Comparison of ENCODE assay signal across 26 cellular contexts in genomic region chr4:69069085-69069484, GRCh38. TPM values are rescaled to one million over a fixed set of nuclear protein-coding genes. Genes with fewer than 3 reads are reported as not detected.
DNase-seq lines count a peak whose midpoint lies in the region; ATAC-seq, FAIRE-seq and TF ChIP-seq lines count a peak whose summit lies in the region.
"Had no signal": no experiment of that assay in that cellular context is flagged by ENCODE, and none has a peak within 500 bp of the region (broad histone marks: within the 10 kb centered on the region; RNA-seq: fewer than 3 reads in every experiment).

No MANE protein-coding gene starts in this region.

- no peak for TF ChIP-seq CTCF in body of pancreas (IDR thresholded peaks at IDR 0.05)
- no peak for TF ChIP-seq CTCF in liver (IDR thresholded peaks at IDR 0.05; ENCODE audit: low read depth, low read length, missing input control)

- peak; percentile 42 to 45 for TF ChIP-seq RAD21 in liver (IDR thresholded peaks at IDR 0.05)

- H3K27ac ChIP-seq in body of pancreas (no peak overlapping the region), liver (ENCODE audit: low read depth in 1 of 2, low read length in 2 of 2) (peak overlapping the region in 1 of 2 donors; percentile 41)
- H3K27ac ChIP-seq: A549; BLaER1 treated with 17β-estradiol and CSF1 and Interleukin-3, amounts not matched to agents 10 nM and 100 nM; GM23248 had no signal

- H3K4me1 Mint-ChIP-seq in activated naive CD8-positive, alpha-beta T cell treated with anti-CD3 and anti-CD28 coated beads, Interleukin-2, amount 50 U/mL, for 24 hours: no peaks in the 10 kb centered on the region
- H3K4me1 Mint-ChIP-seq: CD14-positive monocyte; CD8-positive, alpha-beta memory T cell; H9 had no signal

- no peaks in the 10 kb centered on the region for H3K9me3 Mint-ChIP-seq in activated naive CD8-positive, alpha-beta T cell treated with anti-CD3 and anti-CD28 coated beads, Interleukin-2, amount 50 U/mL, for 24 hours
- H3K9me3 Mint-ChIP-seq: CD4-positive, alpha-beta T cell; H9 had no signal

- no peak overlapping the region for H3K27ac Mint-ChIP-seq in activated naive CD8-positive, alpha-beta T cell treated with anti-CD3 and anti-CD28 coated beads, Interleukin-2, amount 50 U/mL, for 24 hours
- H3K27ac Mint-ChIP-seq: CD14-positive monocyte; CD4-positive, alpha-beta T cell; CD8-positive, alpha-beta memory T cell; H9 had no signal

- intact Hi-C loops in body of pancreas (cut with DNase I): no loop called here

- H3K9ac ChIP-seq in liver (ENCODE audit: low read depth in 1 of 2, low read length in 2 of 2): no peak overlapping the region
- H3K9ac ChIP-seq: BLaER1 treated with 17β-estradiol and CSF1 and Interleukin-3, amounts not matched to agents 10 nM and 100 nM; GM23248 had no signal

- no peaks in the 10 kb centered on the region for H3K9me3 ChIP-seq in body of pancreas
- no peaks in the 10 kb centered on the region for H3K9me3 ChIP-seq in liver (ENCODE audit: control insufficient read depth in 4 of 4, low read length in 3 of 4)
- H3K9me3 ChIP-seq: A549; BE2C; BLaER1 treated with 17β-estradiol and CSF1 and Interleukin-3, amounts not matched to agents 10 nM and 100 nM had no signal

- no peak for DNase-seq in body of pancreas
- no peak for DNase-seq in activated naive CD8-positive, alpha-beta T cell treated with anti-CD3 and anti-CD28 coated beads, Interleukin-2, amount 50 U/mL, for 24 hours
- DNase-seq: 8988T; ACHN; AML-193; BE2C; CD4-positive, alpha-beta T cell; CD8-positive, alpha-beta memory T cell; DMS 273 treated with DMSO at 0.1 percent for 48 hours; DMS79; EL; GDM1; GM23248; H9 had no signal

- H3K27me3 ChIP-seq in body of pancreas (no peaks in the 10 kb centered on the region), liver (ENCODE audit: control insufficient read depth in 4 of 4, insufficient read depth in 4 of 4, low read length in 3 of 4) (no peaks in the 10 kb centered on the region)
- H3K27me3 ChIP-seq: BE2C; BLaER1 treated with 17β-estradiol and CSF1 and Interleukin-3, amounts not matched to agents 10 nM and 100 nM had no signal

- no peaks in the 10 kb centered on the region for H3K4me1 ChIP-seq in body of pancreas
- H3K4me1 ChIP-seq in liver (ENCODE audit: control insufficient read depth in 4 of 4, insufficient read depth in 4 of 4, low read length in 3 of 4): peaks cover 4 to 40% (median 20%) of the 10 kb centered on the region in 4 donors
- H3K4me1 ChIP-seq: A549; BE2C; BLaER1 treated with 17β-estradiol and CSF1 and Interleukin-3, amounts not matched to agents 10 nM and 100 nM had no signal

- TF ChIP-seq POLR2A in body of pancreas (IDR thresholded peaks at IDR 0.05): no peak

- 38 to 49% methylated on average over 2 of the region's 2 CpGs for WGBS in body of pancreas, 2 donors
- 23% methylated on average over 2 of the region's 2 CpGs for WGBS in liver

- H3K4me3 ChIP-seq in body of pancreas: no peak overlapping the region
- H3K4me3 ChIP-seq in liver (ENCODE audit: low read depth in 1 of 3, low read length in 3 of 3): no peak overlapping the region
- H3K4me3 ChIP-seq: A549; BLaER1 treated with 17β-estradiol and CSF1 and Interleukin-3, amounts not matched to agents 10 nM and 100 nM; GM12878; GM23248 had no signal

- no peaks in the 10 kb centered on the region for H3K36me3 ChIP-seq in body of pancreas (replicated peaks in 1 of 2; ENCODE audit: insufficient read depth in 1 of 2, low read depth in 2 of 2)
- no peaks in the 10 kb centered on the region for H3K36me3 ChIP-seq in liver (ENCODE audit: control insufficient read depth in 4 of 4, insufficient read depth in 3 of 4, low read depth in 1 of 4, low read length in 3 of 4)
- H3K36me3 ChIP-seq: BE2C; BLaER1 treated with 17β-estradiol and CSF1 and Interleukin-3, amounts not matched to agents 10 nM and 100 nM had no signal

- H3K36me3 Mint-ChIP-seq in activated naive CD8-positive, alpha-beta T cell treated with anti-CD3 and anti-CD28 coated beads, Interleukin-2, amount 50 U/mL, for 24 hours (ENCODE audit: low read depth): no peaks in the 10 kb centered on the region
- H3K36me3 Mint-ChIP-seq: CD14-positive monocyte; CD8-positive, alpha-beta memory T cell had no signal

- no peaks in the 10 kb centered on the region for H3K27me3 Mint-ChIP-seq in activated naive CD8-positive, alpha-beta T cell treated with anti-CD3 and anti-CD28 coated beads, Interleukin-2, amount 50 U/mL, for 24 hours
- H3K27me3 Mint-ChIP-seq: CD4-positive, alpha-beta T cell; CD8-positive, alpha-beta memory T cell had no signal

- FAIRE-seq in islet of Langerhans (lab: Jason Lieb, UNC): peak; percentile 92
- FAIRE-seq: A549, D721Med, GM19239, H1 had no signal

- ATAC-seq in body of pancreas (peak; percentile 42), HG03439 (IDR thresholded peaks at IDR 0.05; ENCODE audit: unreplicated experiment) (no peak), HG02870 (IDR thresholded peaks at IDR 0.05; ENCODE audit: unreplicated experiment) (no peak)
- no peak for ATAC-seq in activated naive CD8-positive, alpha-beta T cell treated with anti-CD3 and anti-CD28 coated beads, Interleukin-2, amount 50 U/mL, for 24 hours
- ATAC-seq: A549, GM12878, HCT116 had no signal

- no peak overlapping the region for H3K4me3 Mint-ChIP-seq in activated naive CD8-positive, alpha-beta T cell treated with anti-CD3 and anti-CD28 coated beads, Interleukin-2, amount 50 U/mL, for 24 hours
- H3K4me3 Mint-ChIP-seq: CD14-positive monocyte; CD4-positive, alpha-beta T cell; CD8-positive, alpha-beta memory T cell; H9 had no signal

TF ChIP-seq in liver, 16 proteins besides CTCF, POLR2A, EP300 and RAD21:
- TF ChIP-seq FOXA1 (IDR thresholded peaks at IDR 0.05) (no peak), EGR1 (IDR thresholded peaks at IDR 0.05; ENCODE audit: low read depth in 2 of 2) (no peak), HNF4A (conservative IDR thresholded peaks at IDR 0.05) (peak; percentile 94 to 98), SP1 (IDR thresholded peaks at IDR 0.05) (peak; percentile 57), ATF3 (IDR thresholded peaks at IDR 0.05) (peak; percentile 13), ZBTB33 (IDR thresholded peaks at IDR 0.05) (peak; percentile 64), NR2F2 (IDR thresholded peaks at IDR 0.05) (peak; percentile 19), TAF1 (conservative IDR thresholded peaks at IDR 0.05) (peak; percentile 16), HNF4G (IDR thresholded peaks at IDR 0.05) (peak; percentile 82), JUND (IDR thresholded peaks at IDR 0.05) (peak in 1 of 2 donors; percentile 64), MAX (IDR thresholded peaks at IDR 0.05) (peak; percentile 52), RXRA (IDR thresholded peaks at IDR 0.05) (peak; percentile 86 to 88), REST (IDR thresholded peaks at IDR 0.05) (peak; percentile 43), FOXA2 (IDR thresholded peaks at IDR 0.05) (peak; percentile 32), GABPA (IDR thresholded peaks at IDR 0.05 in 1 of 2, conservative IDR thresholded peaks at IDR 0.05 in 1 of 2) (no peak), YY1 (IDR thresholded peaks at IDR 0.05) (peak; percentile 66)

RNA-seq across cellular contexts. Expression of gene UGT2B7, which starts 27.2 kb away (rescaled TPM):
- total RNA-seq in body of pancreas: 1 to 10 TPM in 1 of 2 donors, not detected in 1; 7.3 TPM
- 100 to 1,000 TPM in 1 of 2 donors, 1 to 10 TPM in 1; 5.9 to 185 TPM for total RNA-seq in liver
- polyA plus RNA-seq in liver: 100 to 1,000 TPM; 143 to 198 TPM
- total RNA-seq: CD4-positive, alpha-beta T cell; CD8-positive, alpha-beta memory T cell; GM23248; H1; H9 had no signal
- polyA plus RNA-seq: CD14-positive monocyte; CD8-positive, alpha-beta memory T cell; GM23248; H1 had no signal
